Comparison of ENCODE assay signal across 28 cellular contexts in genomic region chr21:21457077-21457476, GRCh38.
"Had no signal": no experiment of that assay in that cellular context is flagged by ENCODE, and none has a peak within 500 bp of the region (broad histone marks: within the 10 kb centered on the region; RNA-seq: fewer than 3 reads in every experiment).

No MANE protein-coding gene starts in this region.

- H3K4me1 Mint-ChIP-seq: naive thymus-derived CD4-positive, alpha-beta T cell; natural killer cell; nephron; stimulated activated effector memory CD8-positive, alpha-beta T cell treated with anti-CD3 and anti-CD28 coated beads, Interleukin-12 subunit alpha, Interleukin-12 subunit beta, amount 100 ng/mL, for 72 hours; stimulated activated naive B cell treated with anti-CD40 and anti-IgM and Interleukin-4, amounts not matched to agents 10 μg/mL and 1 μg/mL and 100 μg/mL, for 72 hours had no signal

- H3K27me3 Mint-ChIP-seq: naive thymus-derived CD4-positive, alpha-beta T cell; progenitor cell of endocrine pancreas; stimulated activated naive B cell treated with anti-CD40 and anti-IgM and Interleukin-4, amounts not matched to agents 10 μg/mL and 1 μg/mL and 100 μg/mL, for 72 hours; stimulated activated naive CD8-positive, alpha-beta T cell treated with anti-CD3 and anti-CD28 coated beads, Interleukin-15, Interleukin-2, amounts not matched to agents 100 ng/mL and 50 ng/mL, for 24 hours; type B pancreatic cell had no signal

- H3K9me3 ChIP-seq: ovary, psoas muscle, right lobe of liver, transverse colon, upper lobe of right lung, uterus had no signal

- H3K27ac ChIP-seq: neural progenitor cell, ovary, parathyroid adenoma, psoas muscle, right lobe of liver, skin epidermis, spleen, stomach, tibial artery, transverse colon, upper lobe of right lung, uterus had no signal

- H3K4me1 ChIP-seq: neural progenitor cell, parathyroid adenoma, psoas muscle, right lobe of liver, spleen, stomach, tibial artery, transverse colon, upper lobe of right lung, uterus had no signal

- H3K9me3 Mint-ChIP-seq: nephron; neural progenitor cell; stimulated activated naive B cell treated with anti-CD40 and anti-IgM and Interleukin-4, amounts not matched to agents 10 μg/mL and 1 μg/mL and 100 μg/mL, for 72 hours; stimulated activated naive CD8-positive, alpha-beta T cell treated with anti-CD3 and anti-CD28 coated beads, Interleukin-15, Interleukin-2, amounts not matched to agents 100 ng/mL and 50 ng/mL, for 24 hours; type B pancreatic cell had no signal

- H3K4me3 Mint-ChIP-seq: naive thymus-derived CD4-positive, alpha-beta T cell; natural killer cell; nephron; neural progenitor cell; stimulated activated effector memory CD8-positive, alpha-beta T cell treated with anti-CD3 and anti-CD28 coated beads, Interleukin-12 subunit alpha, Interleukin-12 subunit beta, amount 100 ng/mL, for 72 hours; stimulated activated naive B cell treated with anti-CD40 and anti-IgM and Interleukin-4, amounts not matched to agents 10 μg/mL and 1 μg/mL and 100 μg/mL, for 72 hours; stimulated activated naive CD8-positive, alpha-beta T cell treated with anti-CD3 and anti-CD28 coated beads, Interleukin-15, Interleukin-2, amounts not matched to agents 100 ng/mL and 50 ng/mL, for 24 hours; type B pancreatic cell had no signal

- H3K36me3 Mint-ChIP-seq: naive thymus-derived CD4-positive, alpha-beta T cell; neural progenitor cell; stimulated activated effector memory CD8-positive, alpha-beta T cell treated with anti-CD3 and anti-CD28 coated beads, Interleukin-12 subunit alpha, Interleukin-12 subunit beta, amount 100 ng/mL, for 72 hours; stimulated activated naive B cell treated with anti-CD40 and anti-IgM and Interleukin-4, amounts not matched to agents 10 μg/mL and 1 μg/mL and 100 μg/mL, for 72 hours; type B pancreatic cell had no signal

- H3K27me3 ChIP-seq: neural progenitor cell, ovary, right lobe of liver, spleen, stomach, tibial artery, transverse colon, upper lobe of right lung, uterus had no signal

- H3K4me3 ChIP-seq: neural progenitor cell, ovary, psoas muscle, right lobe of liver, skin epidermis, smooth muscle cell, spleen, stomach, tibial artery, transverse colon, upper lobe of right lung, uterus had no signal

- H3K27ac Mint-ChIP-seq: naive thymus-derived CD4-positive, alpha-beta T cell; natural killer cell; nephron; neural progenitor cell; progenitor cell of endocrine pancreas; stimulated activated effector memory CD8-positive, alpha-beta T cell treated with anti-CD3 and anti-CD28 coated beads, Interleukin-12 subunit alpha, Interleukin-12 subunit beta, amount 100 ng/mL, for 72 hours; stimulated activated naive B cell treated with anti-CD40 and anti-IgM and Interleukin-4, amounts not matched to agents 10 μg/mL and 1 μg/mL and 100 μg/mL, for 72 hours; stimulated activated naive CD8-positive, alpha-beta T cell treated with anti-CD3 and anti-CD28 coated beads, Interleukin-15, Interleukin-2, amounts not matched to agents 100 ng/mL and 50 ng/mL, for 24 hours; type B pancreatic cell had no signal

- DNase-seq: naive thymus-derived CD4-positive, alpha-beta T cell; natural killer cell; occipital lobe; ovary; psoas muscle; right lobe of liver; spleen; stimulated activated CD4-positive, alpha-beta T cell treated with anti-CD3 and anti-CD28 coated beads, Interleukin-12 subunit alpha, Interleukin-12 subunit beta, amount 100 ng/mL, for 4 hours; stimulated activated CD4-positive, alpha-beta T cell treated with anti-CD3 and anti-CD28 coated beads, Interleukin-2, amount 100 ng/mL, for 24 hours; stimulated activated CD4-positive, alpha-beta T cell treated with anti-CD3 and anti-CD28 coated beads, Interleukin-2, amount 100 ng/mL, for 48 hours; stimulated activated CD4-positive, alpha-beta T cell treated with anti-CD3 and anti-CD28 coated beads, Interleukin-4, amount 100 ng/mL, for 24 hours; stimulated activated naive B cell treated with anti-CD40 and anti-IgM and Interleukin-4, amounts not matched to agents 10 μg/mL and 1 μg/mL and 100 μg/mL, for 72 hours; stimulated activated naive CD4-positive, alpha-beta T cell treated with Interleukin-2 at 50 U/mL for 16 hours; stomach; tibial artery; transverse colon; upper lobe of right lung; uterus had no signal

- H3K36me3 ChIP-seq: neural progenitor cell, ovary, right lobe of liver, spleen, stomach, tibial artery, transverse colon, upper lobe of right lung, uterus had no signal

- ATAC-seq: naive thymus-derived CD4-positive, alpha-beta T cell; natural killer cell; psoas muscle; right cardiac atrium; right lobe of liver; stimulated activated effector memory CD8-positive, alpha-beta T cell treated with anti-CD3 and anti-CD28 coated beads, Interleukin-12 subunit alpha, Interleukin-12 subunit beta, amount 100 ng/mL, for 72 hours; stimulated activated naive B cell treated with anti-CD40 and anti-IgM and Interleukin-4, amounts not matched to agents 10 μg/mL and 1 μg/mL and 100 μg/mL, for 72 hours; upper lobe of right lung had no signal
